Comparison of ENCODE assay signal across 23 cellular contexts in genomic region chr9:95644377-95644776, GRCh38.
A peak's percentile ranks its signal among the peaks of the same experiment; 100 is the strongest.
DNase-seq lines count a peak whose midpoint lies in the region; ATAC-seq and TF ChIP-seq lines count a peak whose summit lies in the region.
"Had no signal": no experiment of that assay in that cellular context is flagged by ENCODE, and none has a peak within 500 bp of the region (broad histone marks: within the 10 kb centered on the region; RNA-seq: fewer than 3 reads in every experiment).

No MANE protein-coding gene starts in this region.

- intact Hi-C loops in upper lobe of right lung (cut with DNase I), result no loop called here

- ATAC-seq in upper lobe of right lung (no peak), HG02798 (IDR thresholded peaks at IDR 0.05; ENCODE audit: poor library complexity, unreplicated experiment) (no peak)
- ATAC-seq: left lung; natural killer cell treated with Interleukin-12 subunit alpha and Interleukin-12 subunit beta and Interleukin-15 and Interleukin-18, amount 100 ng/mL, for 72 hours; sciatic nerve had no signal

- H3K4me1 ChIP-seq in upper lobe of right lung, result no peaks in the 10 kb centered on the region
- H3K4me1 ChIP-seq: esophagus squamous epithelium, HAP-1, parathyroid adenoma had no signal

- peak; percentile 36 for DNase-seq in EL
- DNase-seq in MG63, result peak; percentile 90
- DNase-seq in dermis blood vessel endothelial cell, result peak; percentile 17
- DNase-seq in iris pigment epithelial cell (ENCODE audit: low read depth), result peak; percentile 2
- DNase-seq in upper lobe of right lung, result no peak
- DNase-seq in NCI-H510A (lab: John Stamatoyannopoulos, UW), result no peak
- DNase-seq: activated naive CD8-positive, alpha-beta T cell treated with anti-CD3 and anti-CD28 coated beads for 36 hours; CD4-positive, alpha-beta memory T cell; DMS153; esophagus squamous epithelium; GF-D8; glutamatergic neuron; KG1; left lung; NCI-H2029; NCI-H524 treated with DMSO at 0.1 percent for 48 hours; SK-N-SH; WERI-Rb-1 had no signal

- TF ChIP-seq CTCF in upper lobe of right lung (IDR thresholded peaks at IDR 0.05), result no peak

- H3K4me3 ChIP-seq in MG63 (no peak overlapping the region), upper lobe of right lung (no peak overlapping the region)
- H3K4me3 ChIP-seq: esophagus squamous epithelium, HAP-1, left lung had no signal

- H3K9me3 ChIP-seq in MG63 (no peaks in the 10 kb centered on the region; the same call in 1 of the 2 replicates), upper lobe of right lung (no peaks in the 10 kb centered on the region)
- H3K9me3 ChIP-seq: HAP-1, left lung, SK-N-SH had no signal

- H3K36me3 ChIP-seq in MG63 (no peaks in the 10 kb centered on the region), upper lobe of right lung (no peaks in the 10 kb centered on the region)
- H3K36me3 ChIP-seq: esophagus squamous epithelium, HAP-1, left lung, WERI-Rb-1 had no signal

- H3K27ac ChIP-seq in upper lobe of right lung, result no peak overlapping the region
- H3K27ac ChIP-seq: esophagus squamous epithelium, left lung, parathyroid adenoma, WERI-Rb-1 had no signal

- H3K27me3 ChIP-seq in MG63, result no peaks in the 10 kb centered on the region
- no peaks in the 10 kb centered on the region for H3K27me3 ChIP-seq in upper lobe of right lung
- H3K27me3 ChIP-seq: left lung had no signal

Comparison
In these comparisons a context has a peak if more than half of its experiments do, and no peak if none do; other contexts are left out.
1. DNase-seq: peak in EL (single experiment), MG63 (single experiment), dermis blood vessel endothelial cell (single experiment) and iris pigment epithelial cell (single experiment); none in upper lobe of right lung (single experiment) and NCI-H510A (single experiment).